In the genomic region with DNA sequence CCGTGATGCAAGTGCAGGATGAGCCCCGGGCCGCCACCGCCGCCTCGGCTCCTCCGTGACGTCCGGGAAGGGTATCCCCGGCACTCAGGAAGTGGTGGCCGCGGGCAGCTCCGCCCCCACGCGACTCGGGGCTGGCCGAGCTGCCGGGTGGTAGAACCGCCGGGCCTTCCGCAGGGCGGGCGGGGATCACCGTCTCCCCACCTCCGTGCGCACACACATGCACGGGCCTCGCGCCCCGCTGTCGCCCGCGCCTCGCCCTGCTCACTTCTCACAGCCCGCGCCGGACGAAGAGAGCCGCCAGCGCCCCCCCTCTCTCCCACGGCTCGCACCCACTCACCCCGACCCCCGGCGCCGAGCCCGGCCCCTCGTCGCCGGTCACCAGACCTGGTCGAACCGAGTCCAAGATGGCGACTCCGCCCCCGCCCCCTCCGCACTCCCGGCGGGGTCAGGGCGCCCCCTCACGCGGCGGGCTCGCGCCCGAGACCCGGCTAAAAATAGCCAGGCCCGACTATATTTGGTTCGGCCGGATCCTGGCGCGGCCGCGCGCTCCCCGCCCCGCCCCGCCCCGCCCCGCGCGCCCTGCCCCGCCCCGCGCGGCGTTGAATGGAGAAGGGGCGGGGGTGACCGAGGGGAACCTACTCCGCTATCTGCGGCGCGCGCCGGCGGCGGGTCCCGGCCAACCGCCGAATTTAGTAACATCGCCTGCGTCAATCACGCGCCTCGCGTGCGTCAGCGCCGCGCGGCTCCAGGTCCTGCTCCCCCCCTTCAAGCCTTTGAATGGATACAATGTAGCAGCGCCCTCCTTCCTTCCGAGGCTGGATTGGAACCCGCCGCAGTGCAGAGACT, we compare ENCODE assay signal across 8 cellular contexts. TPM values are rescaled to one million over a fixed set of nuclear protein-coding genes. Genes with fewer than 3 reads are reported as not detected.
DNase-seq lines count a peak whose midpoint lies in the region; ATAC-seq and TF ChIP-seq lines count a peak whose summit lies in the region.

No MANE protein-coding gene starts in this region.

- H3K27me3 ChIP-seq in testis, result no peaks in the 10 kb centered on the region

- no peaks in the 10 kb centered on the region for H3K9me3 ChIP-seq in testis

- peak; percentile 82 for ATAC-seq in omental fat pad (ENCODE audit: low FRiP score)

- peak; percentile 69 for DNase-seq in HFF-Myc (ENCODE audit: extremely low read depth, low read depth)
- DNase-seq in MV-4-11 (lab: John Stamatoyannopoulos, UW), result peak; percentile 92
- DNase-seq in SK-MEL-5 (ENCODE audit: low read depth, low spot score), result peak; percentile 97
- peak; percentile 87 for DNase-seq in activated naive CD4-positive, alpha-beta T cell treated with anti-CD3 and anti-CD28 coated beads, Interleukin-2, amount 50 U/mL, for 16 hours
- peak; percentile 86 for DNase-seq in globus pallidus (ENCODE audit: low spot score)
- DNase-seq in omental fat pad (ENCODE audit: low spot score), result peak; percentile 77
- DNase-seq in testis, result peak; percentile 98

- TF ChIP-seq POLR2A in testis (IDR thresholded peaks at IDR 0.05), result peak; percentile 30

- TF ChIP-seq CTCF in HFF-Myc (IDR thresholded peaks at IDR 0.05; ENCODE audit: low read depth, low read length, missing control alignments) (no peak), omental fat pad (IDR thresholded peaks at IDR 0.05) (no peak), testis (IDR thresholded peaks at IDR 0.05) (no peak)

- peaks cover 31% of the 10 kb centered on the region for H3K4me1 ChIP-seq in testis

- peak overlapping the region; percentile 73 for H3K4me3 ChIP-seq in GM08714 (ENCODE audit: low read length)
- H3K4me3 ChIP-seq in HFF-Myc (replicated peaks; ENCODE audit: low read depth, low read length), result peak overlapping the region; percentile 73
- peak overlapping the region; percentile 83 to 97 for H3K4me3 ChIP-seq in testis

- WGBS in testis, 2 donors, result 0 to 1% methylated on average over 28 to 75 of the region's 114 CpGs

- H3K36me3 ChIP-seq in testis (ENCODE audit: low read depth, missing control alignments), result no peaks in the 10 kb centered on the region

- intact Hi-C loops in testis (cut with DNase I; ENCODE audit: low total_unique reads), result loop anchor here (5.0 kb wide), 1 partner anchor 88 kb away; a partner anchor contains a TSS

- peak overlapping the region; percentile 99 to 100 for H3K27ac ChIP-seq in testis

- in situ Hi-C loops in SK-MEL-5 (cut with HindIII; ENCODE audit: low pct_unique_long_range_greater_than_20kb, low sequenced_read_pairs), result no loop called here

RNA-seq across cellular contexts. Expression of a gene that starts 2.0 kb away (rescaled TPM):
- total RNA-seq in SK-MEL-5 (2014; rRNA removed; shearing (Covaris generic)), result 37.7 and 43.5 TPM in 2 replicates
- polyA plus RNA-seq in SK-MEL-5 (2015; cell fraction: cytosol; rRNA removed), result 65.3 and 84.6 TPM in 2 replicates
- polyA plus RNA-seq in SK-MEL-5 (2015; cell fraction: nucleus; rRNA removed), result 34.7 and 36.0 TPM in 2 replicates
- 100 to 1,000 TPM in 1 of 4 donors, 10 to 100 TPM in 3; 12.4 to 216 (median 26.3) TPM for total RNA-seq in omental fat pad
- total RNA-seq in testis, result 1 to 10 TPM; 2.5 to 3.0 TPM
- 1.7 TPM for polyA plus RNA-seq in testis (ENCODE audit: insufficient read depth, low read depth, low replicate concordance)

Comparison
In these comparisons a context has a peak if more than half of its experiments do, and no peak if none do; other contexts are left out.
1. Peak in every context shown above with its lines: DNase-seq, ATAC-seq, H3K4me3 ChIP-seq and H3K27ac ChIP-seq.